Comparison of ENCODE assay signal across 19 cellular contexts in the genomic region with DNA sequence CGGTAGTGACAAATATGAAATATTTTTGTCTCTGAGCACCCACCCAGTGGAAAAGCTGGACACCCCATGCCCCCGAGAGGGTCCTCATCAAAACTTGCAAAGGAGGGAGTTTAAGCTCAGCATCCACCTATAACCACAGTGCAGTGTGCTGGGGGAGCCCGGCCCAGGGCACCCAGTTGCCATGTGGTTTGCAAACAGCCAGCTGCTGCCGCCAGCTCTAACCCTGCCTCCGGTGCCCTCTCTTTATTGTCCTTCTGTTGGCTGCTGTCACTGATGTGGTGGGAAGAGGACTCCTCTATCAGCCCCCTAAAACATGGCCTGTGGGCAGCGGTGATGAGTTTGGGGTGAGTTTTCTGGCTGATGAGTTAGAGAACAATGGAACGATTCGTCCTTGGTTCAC.
DNase-seq lines count a peak whose midpoint lies in the region; ATAC-seq and TF ChIP-seq lines count a peak whose summit lies in the region.
"Had no signal": no experiment of that assay in that cellular context is flagged by ENCODE, and none has a peak within 500 bp of the region (broad histone marks: within the 10 kb centered on the region; RNA-seq: fewer than 3 reads in every experiment).

No MANE protein-coding gene starts in this region.

- no peak for TF ChIP-seq POLR2A in stomach (IDR thresholded peaks at IDR 0.05)

- no peak for TF ChIP-seq CTCF in lower lobe of right lung (IDR thresholded peaks at IDR 0.05)
- TF ChIP-seq CTCF in stomach (IDR thresholded peaks at IDR 0.05), result no peak
- no peak for TF ChIP-seq CTCF in WERI-Rb-1 (IDR thresholded peaks at IDR 0.05; ENCODE audit: low read depth, low read length)

- DNase-seq in AG20443 (ENCODE audit: low spot score) (peak; percentile 2), H7 (peak; percentile 4), lower lobe of right lung (peak; percentile 9), stomach (peak; percentile 7), WERI-Rb-1 (no peak), NCI-H2171 treated with DMSO at 0.1 percent for 48 hours (lab: John Stamatoyannopoulos, UW) (no peak), SJCRH30 (no peak)
- DNase-seq: DMS79, HFFc6, IMR-90, NCI-H1417 treated with DMSO at 0.1 percent for 48 hours, NCI-H1930, NCI-H345, NCI-H526, PC-3, SIG-M5 had no signal

- ATAC-seq in lower lobe of right lung, result no peak
- ATAC-seq: A549, PC-3 had no signal

- no peaks in the 10 kb centered on the region for H3K4me1 ChIP-seq in lower lobe of right lung
- no peaks in the 10 kb centered on the region for H3K4me1 ChIP-seq in stomach
- peaks cover under 1% of the 10 kb centered on the region; the same call in 1 of the 2 replicates for H3K4me1 ChIP-seq in SJCRH30
- H3K4me1 ChIP-seq: A549 had no signal

- H3K36me3 ChIP-seq in H7 (replicated peaks; ENCODE audit: control insufficient read depth, insufficient read depth, low read length), result no peaks in the 10 kb centered on the region
- H3K36me3 ChIP-seq in lower lobe of right lung, result no peaks in the 10 kb centered on the region
- no peaks in the 10 kb centered on the region for H3K36me3 ChIP-seq in stomach
- no peaks in the 10 kb centered on the region for H3K36me3 ChIP-seq in WERI-Rb-1
- no peaks in the 10 kb centered on the region for H3K36me3 ChIP-seq in SJCRH30

- 85 to 93% (median 90%) methylated on average over 7 to 8 of the region's 8 CpGs for WGBS in stomach, 5 donors

- H3K4me3 ChIP-seq in H7 (ENCODE audit: insufficient read depth, low read depth, low read length) (no peak overlapping the region), lower lobe of right lung (no peak overlapping the region), stomach (no peak overlapping the region), WERI-Rb-1 (ENCODE audit: low read depth, low read length) (no peak overlapping the region), SJCRH30 (no peak overlapping the region)
- H3K4me3 ChIP-seq: A549 had no signal

- H3K27me3 ChIP-seq in H7 (ENCODE audit: control insufficient read depth, insufficient read depth, low read length) (no peaks in the 10 kb centered on the region), lower lobe of right lung (ENCODE audit: low read depth) (peaks cover 5% of the 10 kb centered on the region), stomach (peaks cover 0 to 41% (median 0%) of the 10 kb centered on the region in 3 donors), WERI-Rb-1 (ENCODE audit: insufficient read depth, low read depth, severe bottlenecking) (no peaks in the 10 kb centered on the region), SJCRH30 (peaks cover 5% of the 10 kb centered on the region; the same call in 1 of the 2 replicates)

- TF ChIP-seq EP300 in stomach (IDR thresholded peaks at IDR 0.05), result no peak

- H3K9me3 ChIP-seq in lower lobe of right lung (no peaks in the 10 kb centered on the region), stomach (no peaks in the 10 kb centered on the region), WERI-Rb-1 (ENCODE audit: severe bottlenecking) (no peaks in the 10 kb centered on the region), SJCRH30 (replicated peaks) (no peaks in the 10 kb centered on the region)
- H3K9me3 ChIP-seq: A549 had no signal

- intact Hi-C loops in lower lobe of right lung (cut with DNase I) (no loop called here), stomach (cut with DNase I; ENCODE audit: low total_unique reads) (no loop called here)

- H3K27ac ChIP-seq in lower lobe of right lung (no peak overlapping the region), stomach (no peak overlapping the region), WERI-Rb-1 (no peak overlapping the region), SJCRH30 (no peak overlapping the region)
- H3K27ac ChIP-seq: A549, C4-2B, RWPE1 had no signal

Comparison
In these comparisons a context has a peak if more than half of its experiments do, and no peak if none do; other contexts are left out.
1. DNase-seq: peak in AG20443 (single experiment), H7 (single experiment), lower lobe of right lung (single experiment) and stomach (single experiment); none in WERI-Rb-1 (single experiment), NCI-H2171 treated with DMSO at 0.1 percent for 48 hours (single experiment) and SJCRH30 (0 of 2).